Comparison of ENCODE assay signal across 9 cellular contexts in genomic region chr17:38322156-38322779, GRCh38. TPM values are rescaled to one million over a fixed set of nuclear protein-coding genes. Genes with fewer than 3 reads are reported as not detected.
DNase-seq lines count a peak whose midpoint lies in the region; ATAC-seq and TF ChIP-seq lines count a peak whose summit lies in the region.
"Had no signal": no experiment of that assay in that cellular context is flagged by ENCODE, and none has a peak within 500 bp of the region (broad histone marks: within the 10 kb centered on the region; RNA-seq: fewer than 3 reads in every experiment).

No MANE protein-coding gene starts in this region.

- CTCF ChIA-PET in CD4-positive, alpha-beta memory T cell (lab: Charles Lee; ENCODE audit: partially characterized antibody), result interaction anchor here (0.7 to 3.4 kb wide), 3 partner anchors 9 to 29 kb away, joined by 3 to 13 read pairs (median 7); partner anchors contain the start of gene SOCS7
- CTCF ChIA-PET in HEK293T (lab: Yijun Ruan, JAX), result interaction anchor here (0.9 to 2.9 kb wide), 5 partner anchors 10 to 236 kb away, joined by 3 to 25 read pairs (median 9); no protein-coding TSS in a partner anchor

- intact Hi-C loops in CD4-positive, alpha-beta memory T cell (cut with micrococcal nuclease), result no loop called here
- intact Hi-C loops in left cardiac atrium (cut with DNase I), result no loop called here

- DNase-seq in CD4-positive, alpha-beta memory T cell, result peak; percentile 50 to 71 (median 58)
- peak; percentile 68 for DNase-seq in HEK293T (ENCODE audit: extremely low spot score)
- DNase-seq in activated naive CD8-positive, alpha-beta T cell treated with anti-CD3 and anti-CD28 coated beads for 36 hours, result peak; percentile 62
- peak; percentile 68 for DNase-seq in left cardiac atrium
- peak; percentile 43 to 70 for DNase-seq in stimulated activated CD4-positive, alpha-beta T cell treated with anti-CD3 and anti-CD28 coated beads, Interleukin-12 subunit alpha, Interleukin-12 subunit beta, amount 100 ng/mL, for 24 hours (ENCODE audit: low read depth in 2 of 2)

- no peak overlapping the region for H3K4me3 ChIP-seq in CD4-positive, alpha-beta memory T cell (ENCODE audit: low read length in 2 of 2)

- H3K36me3 Mint-ChIP-seq in CD4-positive, alpha-beta memory T cell, result peaks cover 27 to 31% of the 10 kb centered on the region in 2 donors
- peaks cover 19% of the 10 kb centered on the region for H3K36me3 Mint-ChIP-seq in activated naive CD8-positive, alpha-beta T cell treated with anti-CD3 and anti-CD28 coated beads for 36 hours

- H3K9me3 Mint-ChIP-seq in CD4-positive, alpha-beta memory T cell, result no peaks in the 10 kb centered on the region
- no peaks in the 10 kb centered on the region for H3K9me3 Mint-ChIP-seq in activated naive CD8-positive, alpha-beta T cell treated with anti-CD3 and anti-CD28 coated beads for 36 hours
- H3K9me3 Mint-ChIP-seq: IgD-negative memory B cell had no signal

- H3K27me3 Mint-ChIP-seq in CD4-positive, alpha-beta memory T cell, result no peaks in the 10 kb centered on the region
- H3K27me3 Mint-ChIP-seq in activated naive CD8-positive, alpha-beta T cell treated with anti-CD3 and anti-CD28 coated beads for 36 hours, result no peaks in the 10 kb centered on the region
- H3K27me3 Mint-ChIP-seq: IgD-negative memory B cell had no signal

- H3K27ac Mint-ChIP-seq in CD4-positive, alpha-beta memory T cell, result no peak overlapping the region
- H3K27ac Mint-ChIP-seq in activated naive CD8-positive, alpha-beta T cell treated with anti-CD3 and anti-CD28 coated beads for 36 hours, result no peak overlapping the region

- H3K4me1 ChIP-seq in CD4-positive, alpha-beta memory T cell (ENCODE audit: insufficient read depth, low read length), result no peaks in the 10 kb centered on the region

- H3K27me3 ChIP-seq in CD4-positive, alpha-beta memory T cell (ENCODE audit: insufficient read depth, low read length), result no peaks in the 10 kb centered on the region

- no peak overlapping the region for H3K4me3 Mint-ChIP-seq in CD4-positive, alpha-beta memory T cell
- H3K4me3 Mint-ChIP-seq in activated naive CD8-positive, alpha-beta T cell treated with anti-CD3 and anti-CD28 coated beads for 36 hours, result no peak overlapping the region
- H3K4me3 Mint-ChIP-seq: IgD-negative memory B cell had no signal

- H3K36me3 ChIP-seq in CD4-positive, alpha-beta memory T cell (ENCODE audit: insufficient read depth, low read length), result peaks cover 8% of the 10 kb centered on the region

- H3K27ac ChIP-seq in CD4-positive, alpha-beta memory T cell (ENCODE audit: low read depth, low read length), result no peak overlapping the region

- ATAC-seq in SK-N-SH treated with all-trans-retinoic acid at 6 μM for 48 hours, result peak; percentile 90
- peak; percentile 47 to 70 for ATAC-seq in left cardiac atrium
- ATAC-seq in GM18498 (IDR thresholded peaks at IDR 0.05; ENCODE audit: unreplicated experiment), result no peak
- no peak for ATAC-seq in GM21423 (IDR thresholded peaks at IDR 0.05; ENCODE audit: unreplicated experiment)

- POLR2A ChIA-PET in CD4-positive, alpha-beta memory T cell (lab: Charles Lee; ENCODE audit: partially characterized antibody), result no interaction called here
- POLR2A ChIA-PET in HEK293T (lab: Yijun Ruan, JAX), result interaction anchor here (0.6 to 0.9 kb wide), 2 partner anchors 13 to 1092 kb away, joined by 3 read pairs; no protein-coding TSS in a partner anchor

- H3K4me1 Mint-ChIP-seq in CD4-positive, alpha-beta memory T cell, result peaks cover 0 to 8% (median under 1%) of the 10 kb centered on the region in 4 donors
- peaks cover 9% of the 10 kb centered on the region for H3K4me1 Mint-ChIP-seq in activated naive CD8-positive, alpha-beta T cell treated with anti-CD3 and anti-CD28 coated beads for 36 hours

- no peaks in the 10 kb centered on the region for H3K9me3 ChIP-seq in CD4-positive, alpha-beta memory T cell (ENCODE audit: control insufficient read depth in 1 of 2, low read length in 2 of 2)

TF ChIP-seq in HEK293T, 16 proteins besides CTCF, POLR2A, EP300 and RAD21:
- TF ChIP-seq FOXM1 (IDR thresholded peaks at IDR 0.05; ENCODE audit: borderline replicate concordance), result no peak
- no peak for TF ChIP-seq FOXK2 (IDR thresholded peaks at IDR 0.05)
- TF ChIP-seq ARNT (IDR thresholded peaks at IDR 0.05), result no peak
- TF ChIP-seq FOXA1 (IDR thresholded peaks at IDR 0.05), result no peak
- TF ChIP-seq CTBP1 (IDR thresholded peaks at IDR 0.05; ENCODE audit: borderline replicate concordance), result no peak
- no peak for TF ChIP-seq BHLHE40 (IDR thresholded peaks at IDR 0.05; ENCODE audit: borderline replicate concordance)
- no peak for TF ChIP-seq NFRKB (IDR thresholded peaks at IDR 0.05)
- TF ChIP-seq LEF1 (IDR thresholded peaks at IDR 0.05; ENCODE audit: borderline replicate concordance), result no peak
- no peak for TF ChIP-seq TARDBP (IDR thresholded peaks at IDR 0.05)
- no peak for TF ChIP-seq ELF4 (IDR thresholded peaks at IDR 0.05)
- no peak for TF ChIP-seq PKNOX1 (IDR thresholded peaks at IDR 0.05)
- no peak for TF ChIP-seq SP1 (IDR thresholded peaks at IDR 0.05)
- TF ChIP-seq SUZ12 (IDR thresholded peaks at IDR 0.05), result no peak

TF ChIP-seq in SK-N-SH treated with all-trans-retinoic acid at 6 μM for 48 hours, 23 proteins besides CTCF, POLR2A, EP300 and RAD21:
- TF ChIP-seq ZC3H10 (CRISPR knock-in tag; IDR thresholded peaks at IDR 0.05) (no peak), ZFP3 (CRISPR knock-in tag; IDR thresholded peaks at IDR 0.05) (no peak), ZNF565 (CRISPR knock-in tag; conservative IDR thresholded peaks at IDR 0.05; ENCODE audit: low read depth) (no peak), ISL1 (CRISPR knock-in tag; IDR thresholded peaks at IDR 0.05) (no peak), POU6F1 (CRISPR knock-in tag; IDR thresholded peaks at IDR 0.05; ENCODE audit: borderline replicate concordance, low read depth) (no peak), TOX (CRISPR knock-in tag; IDR thresholded peaks at IDR 0.05; ENCODE audit: borderline replicate concordance) (no peak), ZNF70 (CRISPR knock-in tag; IDR thresholded peaks at IDR 0.05) (no peak), TSHZ2 (CRISPR knock-in tag; IDR thresholded peaks at IDR 0.05) (no peak), TCF4 (CRISPR knock-in tag; IDR thresholded peaks at IDR 0.05; ENCODE audit: borderline replicate concordance) (no peak), PPARA (CRISPR knock-in tag; IDR thresholded peaks at IDR 0.05; ENCODE audit: borderline replicate concordance) (no peak), SNAI2 (CRISPR knock-in tag; IDR thresholded peaks at IDR 0.05) (no peak), RARB (CRISPR knock-in tag; IDR thresholded peaks at IDR 0.05) (no peak)

RNA-seq across cellular contexts. Expression of gene GPR179, which starts 21.5 kb away (rescaled TPM):
- total RNA-seq in CD4-positive, alpha-beta memory T cell, result under 1 TPM; 0.12 to 0.19 TPM
- polyA plus RNA-seq in CD4-positive, alpha-beta memory T cell, result not detected
- total RNA-seq in activated naive CD8-positive, alpha-beta T cell treated with anti-CD3 and anti-CD28 coated beads for 36 hours, result under 1 TPM; 0.23 to 0.34 TPM
- total RNA-seq in left cardiac atrium, result under 1 TPM in 1 of 2 donors, not detected in 1; 0.09 TPM
- polyA plus RNA-seq: IgD-negative memory B cell had no signal

RNA-seq across cellular contexts. Expression of gene MRPL45, which starts 25.3 kb away (rescaled TPM):
- 10 to 100 TPM; 17.2 to 17.4 TPM for total RNA-seq in CD4-positive, alpha-beta memory T cell
- 10 to 100 TPM; 25.3 to 29.4 TPM for polyA plus RNA-seq in CD4-positive, alpha-beta memory T cell
- total RNA-seq in activated naive CD8-positive, alpha-beta T cell treated with anti-CD3 and anti-CD28 coated beads for 36 hours, result 10 to 100 TPM; 69.7 to 70.8 TPM
- total RNA-seq in left cardiac atrium, result 10 to 100 TPM; 22.6 to 24.2 TPM

RNA-seq across cellular contexts. Expression of gene SOCS7, which starts 29.4 kb away (rescaled TPM):
- 10 to 100 TPM; 23.1 to 24.7 TPM for total RNA-seq in CD4-positive, alpha-beta memory T cell
- 1 to 10 TPM in 1 of 2 donors, under 1 TPM in 1; 0.11 to 1.8 TPM for polyA plus RNA-seq in CD4-positive, alpha-beta memory T cell
- 10 to 100 TPM; 17.3 to 18.2 TPM for total RNA-seq in activated naive CD8-positive, alpha-beta T cell treated with anti-CD3 and anti-CD28 coated beads for 36 hours
- total RNA-seq in left cardiac atrium, result 10 to 100 TPM; 11.2 to 11.4 TPM

Comparison
In these comparisons a context has a peak if more than half of its experiments do, and no peak if none do; other contexts are left out.
1. ATAC-seq: peak in SK-N-SH treated with all-trans-retinoic acid at 6 μM for 48 hours (single experiment) and left cardiac atrium (2 of 2); none in GM18498 (single experiment) and GM21423 (single experiment).
2. Peak in every context shown above with its lines, with median percentiles within 50 percentile points of each other: DNase-seq.